Comparison of ENCODE assay signal across 9 cellular contexts in genomic region chr10:80473096-80473657, GRCh38. TPM values are rescaled to one million over a fixed set of nuclear protein-coding genes. Genes with fewer than 3 reads are reported as not detected.
A peak's percentile ranks its signal among the peaks of the same experiment; 100 is the strongest.
DNase-seq lines count a peak whose midpoint lies in the region; ATAC-seq and TF ChIP-seq lines count a peak whose summit lies in the region.
"Had no signal": no experiment of that assay in that cellular context is flagged by ENCODE, and none has a peak within 500 bp of the region (broad histone marks: within the 10 kb centered on the region; RNA-seq: fewer than 3 reads in every experiment).

No MANE protein-coding gene starts in this region.

- TF ChIP-seq CTCF in right atrium auricular region (IDR thresholded peaks at IDR 0.05), result no peak
- no peak for TF ChIP-seq CTCF in mesothelial cell of epicardium (IDR thresholded peaks at IDR 0.05; ENCODE audit: unreplicated experiment)

- H3K36me3 ChIP-seq in right atrium auricular region, result peaks cover 28% of the 10 kb centered on the region

- H3K4me1 ChIP-seq in right cardiac atrium (ENCODE audit: control insufficient read depth, insufficient read depth, low read length), result peaks cover 31% of the 10 kb centered on the region
- peaks cover 0 to 78% of the 10 kb centered on the region in 2 donors for H3K4me1 ChIP-seq in right atrium auricular region

- WGBS in right cardiac atrium, result 72% methylated on average over 3 of the region's 3 CpGs

- H3K27ac ChIP-seq in right cardiac atrium (ENCODE audit: low read length), result peak overlapping the region; percentile 1
- no peak overlapping the region for H3K27ac ChIP-seq in right atrium auricular region
- H3K27ac ChIP-seq: SK-N-MC had no signal

- H3K4me1 Mint-ChIP-seq in activated naive CD8-positive, alpha-beta T cell treated with anti-CD3 and anti-CD28 coated beads for 36 hours, result peaks cover 83% of the 10 kb centered on the region
- H3K4me1 Mint-ChIP-seq in mesothelial cell of epicardium, result peaks cover 44% of the 10 kb centered on the region

- H3K9me3 Mint-ChIP-seq in activated naive CD8-positive, alpha-beta T cell treated with anti-CD3 and anti-CD28 coated beads for 36 hours, result peaks cover 12% of the 10 kb centered on the region
- H3K9me3 Mint-ChIP-seq in mesothelial cell of epicardium, result peaks cover 12% of the 10 kb centered on the region

- no peaks in the 10 kb centered on the region for H3K27me3 Mint-ChIP-seq in activated naive CD8-positive, alpha-beta T cell treated with anti-CD3 and anti-CD28 coated beads for 36 hours
- H3K27me3 Mint-ChIP-seq in mesothelial cell of epicardium (ENCODE audit: low read depth), result no peaks in the 10 kb centered on the region

- H3K27ac Mint-ChIP-seq in activated naive CD8-positive, alpha-beta T cell treated with anti-CD3 and anti-CD28 coated beads for 36 hours, result peak overlapping the region; percentile 95
- peak overlapping the region; percentile 66 for H3K27ac Mint-ChIP-seq in mesothelial cell of epicardium

- H3K4me3 ChIP-seq in right cardiac atrium (ENCODE audit: low read length), result no peak overlapping the region
- H3K4me3 ChIP-seq in right atrium auricular region, result no peak overlapping the region
- H3K4me3 ChIP-seq: SK-N-MC had no signal

- no peaks in the 10 kb centered on the region for H3K9me3 ChIP-seq in right cardiac atrium (ENCODE audit: control insufficient read depth, low read length)
- H3K9me3 ChIP-seq in right atrium auricular region, result peaks cover 0 to 5% of the 10 kb centered on the region in 2 donors

- intact Hi-C loops in right cardiac atrium (cut with DNase I), result no loop called here

- no peak for DNase-seq in right cardiac atrium
- no peak for DNase-seq in right atrium auricular region (ENCODE audit: low spot score)
- no peak for DNase-seq in activated naive CD8-positive, alpha-beta T cell treated with anti-CD3 and anti-CD28 coated beads for 36 hours
- DNase-seq in mesothelial cell of epicardium (ENCODE audit: low spot score in 2 of 2, unreplicated experiment in 2 of 2), result no peak
- DNase-seq in activated gamma-delta T cell treated with Interleukin-2 at 50 U/mL for 16 hours, result no peak
- no peak for DNase-seq in stimulated activated naive CD4-positive, alpha-beta T cell (lab: John Stamatoyannopoulos, UW)

- H3K36me3 Mint-ChIP-seq in activated naive CD8-positive, alpha-beta T cell treated with anti-CD3 and anti-CD28 coated beads for 36 hours, result peaks cover 64% of the 10 kb centered on the region
- peaks cover 19% of the 10 kb centered on the region for H3K36me3 Mint-ChIP-seq in mesothelial cell of epicardium

- ATAC-seq in right cardiac atrium (no peak), GM21360 (IDR thresholded peaks at IDR 0.05; ENCODE audit: unreplicated experiment) (no peak), GM21737 (IDR thresholded peaks at IDR 0.05; ENCODE audit: unreplicated experiment) (no peak)

- H3K27me3 ChIP-seq in right cardiac atrium (ENCODE audit: control insufficient read depth, insufficient read depth), result no peaks in the 10 kb centered on the region
- no peaks in the 10 kb centered on the region for H3K27me3 ChIP-seq in right atrium auricular region

- H3K4me3 Mint-ChIP-seq in activated naive CD8-positive, alpha-beta T cell treated with anti-CD3 and anti-CD28 coated beads for 36 hours, result peak overlapping the region; percentile 63
- no peak overlapping the region for H3K4me3 Mint-ChIP-seq in mesothelial cell of epicardium

RNA-seq across cellular contexts. Expression of gene TSPAN14, which starts 19.1 kb away (rescaled TPM):
- total RNA-seq in right cardiac atrium (10 to 100 TPM; 24.4 to 44.1 (median 34.1) TPM), right atrium auricular region (10 to 100 TPM; 24.2 to 34.7 TPM), mesothelial cell of epicardium (106 to 113 TPM (median 109 TPM) in 3 replicates)
- 27.6 TPM for polyA plus RNA-seq in right cardiac atrium
- 10 to 100 TPM; 39.6 to 40.4 TPM for total RNA-seq in activated naive CD8-positive, alpha-beta T cell treated with anti-CD3 and anti-CD28 coated beads for 36 hours
